In the genomic region with DNA sequence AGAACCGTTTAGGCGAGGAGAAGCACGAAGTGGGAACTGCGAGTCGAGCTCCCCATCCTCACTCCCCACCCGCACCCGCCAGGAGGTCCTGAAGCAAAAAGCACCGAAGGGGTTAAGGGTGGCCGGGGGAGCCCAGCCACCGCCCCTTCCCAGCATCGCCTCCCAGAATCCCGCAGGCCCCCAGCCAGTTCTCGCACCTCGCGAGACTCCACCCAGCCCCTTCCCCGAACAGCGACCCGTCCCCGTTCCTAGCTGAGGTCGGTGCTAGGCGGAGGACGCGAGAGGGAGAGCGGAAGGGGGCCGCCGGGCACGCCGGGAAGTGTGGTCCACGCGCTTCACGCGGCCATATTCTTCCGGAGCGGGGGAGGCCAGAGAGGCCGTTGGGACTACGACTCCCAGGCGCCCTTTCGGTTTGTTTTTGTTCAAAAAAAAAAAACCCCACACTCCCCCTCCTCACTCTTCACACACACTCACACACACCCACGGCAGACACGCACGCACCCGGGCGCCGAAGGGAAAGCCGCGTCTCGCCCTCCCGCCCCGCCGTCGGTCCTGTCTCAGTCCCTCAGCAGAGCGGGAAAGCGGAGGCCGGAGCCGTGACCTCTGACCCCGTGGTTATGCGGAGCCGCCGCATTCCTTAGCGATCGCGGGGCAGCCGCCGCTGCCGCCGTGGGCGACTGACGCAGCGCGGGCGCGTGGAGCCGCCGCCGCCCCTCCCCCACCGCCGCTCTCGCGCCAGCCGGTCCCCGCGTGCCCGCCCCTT, we compare ENCODE assay signal across 8 cellular contexts. TPM values are rescaled to one million over a fixed set of nuclear protein-coding genes. Genes with fewer than 3 reads are reported as not detected.
DNase-seq lines count a peak whose midpoint lies in the region; ATAC-seq lines count a peak whose summit lies in the region.

A gene (plus strand): TSS at position 463 of the 763 bp plus-strand sequence. CDS start 445 bp downstream, outside the sequence.

- peaks cover 15% of the 10 kb centered on the region for H3K4me1 ChIP-seq in effector memory CD4-positive, alpha-beta T cell (ENCODE audit: control insufficient read depth, insufficient read depth, low read length, poor library complexity, severe bottlenecking)

- H3K36me3 ChIP-seq in effector memory CD4-positive, alpha-beta T cell (ENCODE audit: control insufficient read depth, insufficient read depth, low read length) = no peaks in the 10 kb centered on the region

- no peaks in the 10 kb centered on the region for H3K9me3 ChIP-seq in effector memory CD4-positive, alpha-beta T cell (ENCODE audit: control insufficient read depth, low read length)

- peak within 1 kb of the TSS; percentile 97 for H3K27ac ChIP-seq in effector memory CD4-positive, alpha-beta T cell (ENCODE audit: insufficient read depth, low read length, poor library complexity, severe bottlenecking)

- DNase-seq in CMK (ENCODE audit: low read depth) = peak; percentile 94
- DNase-seq in HT-29 (ENCODE audit: low spot score) = peak; percentile 99
- peak; percentile 94 to 95 for DNase-seq in NOMO-1 (lab: John Stamatoyannopoulos, UW; ENCODE audit: unreplicated experiment in 2 of 2)
- DNase-seq in effector memory CD4-positive, alpha-beta T cell = peak; percentile 85 to 92 (median 89)
- peak; percentile 98 for DNase-seq in medulla oblongata (ENCODE audit: extremely low spot score)
- peak; percentile 88 for DNase-seq in stimulated activated CD8-positive, alpha-beta memory T cell treated with anti-CD3 and anti-CD28 coated beads, Interleukin-12 subunit alpha, Interleukin-12 subunit beta, amount 100 ng/mL, for 1 hour (ENCODE audit: low read depth)

- peak within 1 kb of the TSS; percentile 85 for H3K4me3 ChIP-seq in effector memory CD4-positive, alpha-beta T cell (ENCODE audit: insufficient read depth, low read depth, low read length, poor library complexity, severe bottlenecking)

- ATAC-seq in GM19468 (IDR thresholded peaks at IDR 0.05; ENCODE audit: extremely low read depth, unreplicated experiment) = peak; percentile 70

- POLR2A ChIA-PET in activated CD8-positive, alpha-beta memory T cell treated with anti-CD3 and anti-CD28 coated beads for 36 hours (lab: Charles Lee) = interaction anchor here (0.7 to 2.7 kb wide), 7 partner anchors 8 to 154 kb away, joined by 3 to 9 read pairs (median 5); no protein-coding TSS in a partner anchor

- no peaks in the 10 kb centered on the region for H3K27me3 ChIP-seq in effector memory CD4-positive, alpha-beta T cell (replicated peaks; ENCODE audit: control insufficient read depth, insufficient read depth, low read length, poor library complexity, severe bottlenecking)

- CTCF ChIA-PET in activated CD8-positive, alpha-beta memory T cell treated with anti-CD3 and anti-CD28 coated beads for 36 hours (lab: Charles Lee) = interaction anchor here (0.6 to 2.9 kb wide), 3 partner anchors 25 to 408 kb away, joined by 4 to 15 read pairs (median 5); no protein-coding TSS in a partner anchor

RNA-seq across cellular contexts. Expression of the gene that starts here (rescaled TPM):
- total RNA-seq in HT-29 (2014; rRNA removed; shearing (Covaris generic)) = 74.3 and 74.9 TPM in 2 replicates
- total RNA-seq in activated CD8-positive, alpha-beta memory T cell treated with anti-CD3 and anti-CD28 coated beads for 36 hours = 100 to 1,000 TPM; 119 to 122 TPM

Comparison
In these comparisons a context has a peak if more than half of its experiments do, and no peak if none do; other contexts are left out.
1. Peak in every context shown above with its lines: DNase-seq, ATAC-seq, H3K4me3 ChIP-seq and H3K27ac ChIP-seq.